15 cellular contexts compared by ENCODE assay signal in the genomic region with DNA sequence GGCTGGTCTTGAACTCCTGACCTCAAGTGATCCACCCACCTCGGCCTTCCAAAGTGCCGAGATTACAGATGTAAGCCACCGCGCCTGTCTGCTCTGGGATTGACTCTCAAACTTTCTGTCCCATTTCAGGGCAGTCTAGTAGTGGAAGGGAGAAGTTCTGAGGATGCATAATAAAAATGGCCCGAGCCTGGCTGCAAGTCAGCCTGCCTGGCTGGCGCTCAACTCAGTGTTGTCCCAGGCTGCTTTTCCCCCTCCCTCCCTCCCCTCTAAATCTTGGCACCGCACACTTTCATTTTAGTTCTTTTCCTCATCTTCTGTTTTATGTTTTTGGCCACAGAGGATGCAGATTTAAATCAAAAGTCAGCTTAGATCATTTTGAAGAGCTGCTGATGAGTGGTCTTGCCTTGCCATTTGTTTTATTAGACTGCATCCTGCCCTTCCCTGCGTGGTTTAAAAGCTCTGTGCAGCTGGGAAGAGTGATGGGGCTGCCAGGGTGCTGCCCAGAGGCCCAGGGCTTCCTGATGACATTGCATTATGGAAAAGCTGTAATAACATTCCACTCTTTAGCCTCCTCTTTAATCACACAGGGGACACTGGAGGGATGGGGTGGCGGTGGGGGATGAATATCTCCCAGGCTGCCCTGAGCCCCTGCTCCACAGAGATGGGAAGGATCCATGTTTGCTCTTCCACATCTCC. TPM values are rescaled to one million over a fixed set of nuclear protein-coding genes. Genes with fewer than 3 reads are reported as not detected.
DNase-seq lines count a peak whose midpoint lies in the region; ATAC-seq, FAIRE-seq and TF ChIP-seq lines count a peak whose summit lies in the region.
"Had no signal": no experiment of that assay in that cellular context is flagged by ENCODE, and none has a peak within 500 bp of the region (broad histone marks: within the 10 kb centered on the region; RNA-seq: fewer than 3 reads in every experiment).

No MANE protein-coding gene starts in this region.

- H3K27ac Mint-ChIP-seq in CD4-positive, alpha-beta T cell, result no peak overlapping the region
- no peak overlapping the region for H3K27ac Mint-ChIP-seq in activated naive CD4-positive, alpha-beta T cell treated with anti-CD3 and anti-CD28 coated beads, Interleukin-2, amount 50 U/mL, for 72 hours
- H3K27ac Mint-ChIP-seq: stimulated activated naive CD8-positive, alpha-beta T cell treated with anti-CD3 and anti-CD28 coated beads, Interleukin-15, amount 100 ng/mL, for 72 hours had no signal

- no peaks in the 10 kb centered on the region for H4K20me1 ChIP-seq in BLaER1 treated with 17β-estradiol and CSF1 and Interleukin-3, amounts not matched to agents 10 nM and 100 nM
- H4K20me1 ChIP-seq in keratinocyte (ENCODE audit: control insufficient read depth, extremely low read depth, insufficient read depth, low read length), result no peaks in the 10 kb centered on the region

- H3K79me2 ChIP-seq in keratinocyte (ENCODE audit: control insufficient read depth, insufficient read depth, low read length), result no peaks in the 10 kb centered on the region

- TF ChIP-seq CTCF in VCaP (conservative IDR thresholded peaks at IDR 0.05) (no peak), keratinocyte (optimal IDR thresholded peaks at IDR 0.05 in 1 of 3, IDR thresholded peaks at IDR 0.05 in 1 of 3, conservative IDR thresholded peaks at IDR 0.05 in 1 of 3; ENCODE audit: extremely low read depth in 1 of 3, insufficient read depth in 2 of 3, low read length in 3 of 3) (no peak), spleen (IDR thresholded peaks at IDR 0.05 in 8 of 11, conservative IDR thresholded peaks at IDR 0.05 in 3 of 11) (no peak)
- TF ChIP-seq CTCF in CD4-positive, alpha-beta T cell (IDR thresholded peaks at IDR 0.05), result no peak

- no peak overlapping the region for H2AFZ ChIP-seq in keratinocyte (ENCODE audit: control insufficient read depth, low read length)

- dilution Hi-C loops in keratinocyte (cut with MboI; ENCODE audit: extremely low pct_ligation_motif_present, low sequenced_read_pairs), result no loop called here

- peaks cover 2% of the 10 kb centered on the region for H3K4me1 Mint-ChIP-seq in CD4-positive, alpha-beta T cell (ENCODE audit: low read depth)
- H3K4me1 Mint-ChIP-seq: neural crest cell; stimulated activated naive CD8-positive, alpha-beta T cell treated with anti-CD3 and anti-CD28 coated beads, Interleukin-15, amount 100 ng/mL, for 72 hours had no signal

- POLR2A ChIA-PET in CD4-positive, alpha-beta T cell (lab: Charles Lee), result no interaction called here

- H3K9me3 ChIP-seq in BLaER1 treated with 17β-estradiol and CSF1 and Interleukin-3, amounts not matched to agents 10 nM and 100 nM (replicated peaks in 1 of 11), result no peaks in the 10 kb centered on the region
- H3K9me3 ChIP-seq in keratinocyte (ENCODE audit: control insufficient read depth, low read depth, low read length) (no peaks in the 10 kb centered on the region), spleen (no peaks in the 10 kb centered on the region)
- no peaks in the 10 kb centered on the region for H3K9me3 ChIP-seq in CD4-positive, alpha-beta T cell (ENCODE audit: control insufficient read depth, low read length)

- no peak overlapping the region for H3K4me3 Mint-ChIP-seq in CD4-positive, alpha-beta T cell
- H3K4me3 Mint-ChIP-seq: neural crest cell; stimulated activated naive CD8-positive, alpha-beta T cell treated with anti-CD3 and anti-CD28 coated beads, Interleukin-15, amount 100 ng/mL, for 72 hours had no signal

- intact Hi-C loops in spleen (cut with DNase I; ENCODE audit: low total_unique reads), result no loop called here
- intact Hi-C loops in CD4-positive, alpha-beta T cell (cut with DNase I, micrococcal nuclease), result no loop called here

- peaks cover 4% of the 10 kb centered on the region for H3K27me3 Mint-ChIP-seq in CD4-positive, alpha-beta T cell
- H3K27me3 Mint-ChIP-seq: stimulated activated naive CD8-positive, alpha-beta T cell treated with anti-CD3 and anti-CD28 coated beads, Interleukin-15, amount 100 ng/mL, for 72 hours had no signal

- no peak overlapping the region for H3K27ac ChIP-seq in BLaER1 treated with 17β-estradiol and CSF1 and Interleukin-3, amounts not matched to agents 10 nM and 100 nM
- H3K27ac ChIP-seq in VCaP, result peak overlapping the region; percentile 98
- H3K27ac ChIP-seq in keratinocyte (ENCODE audit: control insufficient read depth, insufficient read depth, low read length), result no peak overlapping the region
- peak overlapping the region in 2 of 8 donors; percentile 26 to 39 for H3K27ac ChIP-seq in spleen
- H3K27ac ChIP-seq in CD4-positive, alpha-beta T cell (ENCODE audit: low read depth, low read length), result no peak overlapping the region
- H3K27ac ChIP-seq: SK-N-MC had no signal

- no peak for DNase-seq in keratinocyte (ENCODE audit: low read depth, low spot score)
- peak; percentile 27 for DNase-seq in spleen
- DNase-seq in CD4-positive, alpha-beta T cell, result no peak
- DNase-seq in activated naive CD4-positive, alpha-beta T cell treated with anti-CD3 and anti-CD28 coated beads, Interleukin-2, amount 50 U/mL, for 72 hours (ENCODE audit: low spot score in 2 of 2), result no peak
- DNase-seq: activated naive CD4-positive, alpha-beta T cell; NCI-H2171; small intestine; stimulated activated naive CD8-positive, alpha-beta T cell treated with anti-CD3 and anti-CD28 coated beads, Interleukin-15, amount 100 ng/mL, for 72 hours had no signal

- WGBS in spleen, 5 donors, result 51 to 71% (median 57%) methylated on average over 8 to 9 of the region's 9 CpGs

- no peaks in the 10 kb centered on the region for H3K36me3 ChIP-seq in BLaER1 treated with 17β-estradiol and CSF1 and Interleukin-3, amounts not matched to agents 10 nM and 100 nM
- H3K36me3 ChIP-seq in keratinocyte (ENCODE audit: control insufficient read depth in 2 of 2, extremely low read depth in 1 of 2, insufficient read depth in 2 of 2, low read length in 2 of 2) (no peaks in the 10 kb centered on the region), spleen (no peaks in the 10 kb centered on the region)

- peaks cover 14 to 26% (median 20%) of the 10 kb centered on the region in 10 experiments for H3K4me1 ChIP-seq in BLaER1 treated with 17β-estradiol and CSF1 and Interleukin-3, amounts not matched to agents 10 nM and 100 nM
- H3K4me1 ChIP-seq in keratinocyte (ENCODE audit: control insufficient read depth, extremely low read depth, insufficient read depth, low read length) (peaks cover 35% of the 10 kb centered on the region), spleen (peaks cover 0 to 16% (median 2%) of the 10 kb centered on the region in 6 donors)

- no peak for TF ChIP-seq POLR2A in spleen (IDR thresholded peaks at IDR 0.05)

- H3K9ac ChIP-seq in BLaER1 treated with 17β-estradiol and CSF1 and Interleukin-3, amounts not matched to agents 10 nM and 100 nM, result no peak overlapping the region
- no peak overlapping the region for H3K9ac ChIP-seq in keratinocyte (ENCODE audit: control insufficient read depth, extremely low read depth, insufficient read depth, low read length)

- peak; percentile 5 for FAIRE-seq in keratinocyte (lab: Jason Lieb, UNC)
- FAIRE-seq: endometrium, small intestine had no signal

- H3K36me3 Mint-ChIP-seq in CD4-positive, alpha-beta T cell (ENCODE audit: low read depth), result no peaks in the 10 kb centered on the region
- no peaks in the 10 kb centered on the region for H3K36me3 Mint-ChIP-seq in activated naive CD4-positive, alpha-beta T cell treated with anti-CD3 and anti-CD28 coated beads, Interleukin-2, amount 50 U/mL, for 72 hours

- no peak overlapping the region for H3K4me3 ChIP-seq in BLaER1 treated with 17β-estradiol and CSF1 and Interleukin-3, amounts not matched to agents 10 nM and 100 nM
- H3K4me3 ChIP-seq in keratinocyte (ENCODE audit: control insufficient read depth in 2 of 3, extremely low read depth in 1 of 3, insufficient read depth in 2 of 3, low read depth in 1 of 3, low read length in 3 of 3) (no peak overlapping the region), spleen (no peak overlapping the region)
- H3K4me3 ChIP-seq: SK-N-MC had no signal

- peak overlapping the region in 8 of 11 experiments; percentile 13 to 60 (median 38); a peak in 12 of 22 replicates for H3K4me2 ChIP-seq in BLaER1 treated with 17β-estradiol and CSF1 and Interleukin-3, amounts not matched to agents 10 nM and 100 nM
- peak overlapping the region; percentile 54 for H3K4me2 ChIP-seq in keratinocyte (ENCODE audit: control insufficient read depth, extremely low read depth, insufficient read depth, low read depth, low read length)

- H3K27me3 ChIP-seq in BLaER1 treated with 17β-estradiol and CSF1 and Interleukin-3, amounts not matched to agents 10 nM and 100 nM, result no peaks in the 10 kb centered on the region
- H3K27me3 ChIP-seq in keratinocyte (ENCODE audit: control insufficient read depth, extremely low read depth, insufficient read depth, low read length) (no peaks in the 10 kb centered on the region), spleen (replicated peaks in 1 of 7) (peaks cover 0 to 5% (median 0%) of the 10 kb centered on the region in 7 donors)
- H3K27me3 ChIP-seq in CD4-positive, alpha-beta T cell (ENCODE audit: control insufficient read depth, insufficient read depth, low read length), result no peaks in the 10 kb centered on the region

- no peak for ATAC-seq in CD4-positive, alpha-beta T cell (ENCODE audit: poor library complexity)
- ATAC-seq in GM21515 (IDR thresholded peaks at IDR 0.05; ENCODE audit: unreplicated experiment) (no peak), HG03432 (IDR thresholded peaks at IDR 0.05; ENCODE audit: unreplicated experiment) (no peak)
- ATAC-seq in activated naive CD4-positive, alpha-beta T cell treated with anti-CD3 and anti-CD28 coated beads, Interleukin-2, amount 50 U/mL, for 72 hours, result no peak

- CTCF ChIA-PET in CD4-positive, alpha-beta T cell (lab: Charles Lee), result no interaction called here

- H3K9me3 Mint-ChIP-seq in CD4-positive, alpha-beta T cell, result no peaks in the 10 kb centered on the region
- no peaks in the 10 kb centered on the region for H3K9me3 Mint-ChIP-seq in activated naive CD4-positive, alpha-beta T cell treated with anti-CD3 and anti-CD28 coated beads, Interleukin-2, amount 50 U/mL, for 72 hours
- H3K9me3 Mint-ChIP-seq: neural crest cell; stimulated activated naive CD8-positive, alpha-beta T cell treated with anti-CD3 and anti-CD28 coated beads, Interleukin-15, amount 100 ng/mL, for 72 hours had no signal

- H3K9me1 ChIP-seq in keratinocyte (ENCODE audit: control insufficient read depth, extremely low read depth, insufficient read depth, low read length), result no peaks in the 10 kb centered on the region

RNA-seq across cellular contexts. Expression of a gene that starts 6.5 kb away (rescaled TPM):
- polyA plus RNA-seq in keratinocyte (43.8 to 76.7 TPM (median 71.4 TPM) in 3 replicates), spleen (10 to 100 TPM; 58.7 to 77.0 (median 66.4) TPM)
- polyA plus RNA-seq in keratinocyte (2011; ENCODE audit: low read depth), result 26.5 TPM
- 22.3 and 22.6 TPM in 2 replicates for polyA plus RNA-seq in keratinocyte (2011; cell fraction: cytosol; rRNA removed)
- polyA plus RNA-seq in keratinocyte (2011; cell fraction: nucleus; rRNA removed), result 11.0 and 12.1 TPM in 2 replicates
- 140 and 159 TPM in 2 replicates for polyA plus RNA-seq in keratinocyte (2012; ENCODE audit: low replicate concordance)
- 9.6 to 14.3 TPM (median 12.0 TPM) in 3 replicates for polyA minus RNA-seq in keratinocyte
- 14.4 TPM for polyA minus RNA-seq in keratinocyte (2011; cell fraction: cytosol; rRNA and poly(A)+ RNA removed)
- 3.6 and 5.1 TPM in 2 replicates for polyA minus RNA-seq in keratinocyte (2011; cell fraction: nucleus; rRNA and poly(A)+ RNA removed)
- 10 to 100 TPM in 6 of 7 donors, 1 to 10 TPM in 1; 8.7 to 34.8 (median 22.4) TPM for total RNA-seq in spleen
- total RNA-seq in CD4-positive, alpha-beta T cell, result 1 to 10 TPM; 8.7 to 9.3 TPM
- 100 to 1,000 TPM; 114 to 145 TPM for total RNA-seq in activated naive CD4-positive, alpha-beta T cell treated with anti-CD3 and anti-CD28 coated beads, Interleukin-2, amount 50 U/mL, for 72 hours

RNA-seq across cellular contexts. Expression of a gene that starts 28.7 kb away (rescaled TPM):
- polyA plus RNA-seq in keratinocyte, result 0.05 TPM in 1 of 3 replicates, not detected in the others
- not detected for polyA plus RNA-seq in keratinocyte (2011; ENCODE audit: low read depth)
- not detected in 2 replicates for polyA plus RNA-seq in keratinocyte (2011; cell fraction: cytosol; rRNA removed)
- not detected in 2 replicates for polyA plus RNA-seq in keratinocyte (2011; cell fraction: nucleus; rRNA removed)
- not detected in 2 replicates for polyA plus RNA-seq in keratinocyte (2012; ENCODE audit: low replicate concordance)
- not detected in 3 replicates for polyA minus RNA-seq in keratinocyte
- not detected for polyA minus RNA-seq in keratinocyte (2011; cell fraction: cytosol; rRNA and poly(A)+ RNA removed)
- polyA minus RNA-seq in keratinocyte (2011; cell fraction: nucleus; rRNA and poly(A)+ RNA removed), result not detected in 2 replicates
- 1 to 10 TPM in 6 of 7 donors, under 1 TPM in 1; 0.70 to 5.8 (median 2.7) TPM for total RNA-seq in spleen
- under 1 TPM; 0.30 to 0.64 (median 0.36) TPM for polyA plus RNA-seq in spleen
- total RNA-seq in CD4-positive, alpha-beta T cell, result not detected
- total RNA-seq in activated naive CD4-positive, alpha-beta T cell treated with anti-CD3 and anti-CD28 coated beads, Interleukin-2, amount 50 U/mL, for 72 hours, result not detected
